8 cellular contexts compared by ENCODE assay signal in the genomic region with DNA sequence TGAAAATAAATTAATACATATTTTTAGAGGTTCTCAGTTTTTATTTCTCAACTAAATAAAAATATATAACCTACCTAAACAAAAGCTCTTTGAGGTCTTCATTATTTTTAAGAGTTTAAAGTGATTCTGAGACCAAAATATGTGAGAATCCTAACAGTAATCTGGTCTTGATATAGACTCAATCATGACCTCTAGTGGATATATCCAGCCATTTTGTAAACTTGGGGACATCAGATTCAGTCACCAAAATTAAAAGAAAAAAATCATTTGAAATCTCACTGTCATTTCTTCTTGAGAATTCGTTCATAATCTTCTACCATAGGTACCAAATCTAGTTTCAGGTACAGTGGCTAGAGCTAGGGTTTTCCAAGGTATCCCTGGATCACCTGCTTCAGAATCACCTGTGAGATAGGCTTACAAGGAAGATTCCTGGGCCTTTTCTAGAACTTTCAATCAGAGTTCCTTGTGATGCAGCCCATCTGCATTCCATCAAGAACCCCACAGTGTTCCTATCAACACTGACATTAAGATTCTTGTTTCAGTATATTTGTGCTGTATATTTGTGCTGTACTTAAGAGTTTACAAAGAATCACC.
DNase-seq lines count a peak whose midpoint lies in the region; ATAC-seq and TF ChIP-seq lines count a peak whose summit lies in the region.

No MANE protein-coding gene starts in this region.

- POLR2A ChIA-PET in AG04449 (lab: Yijun Ruan, JAX), result no interaction called here

- intact Hi-C loops in esophagus squamous epithelium (cut with DNase I), result loop anchor here (10.0 kb wide), 1 partner anchor 852 kb away; no protein-coding TSS in a partner anchor

- no peak for TF ChIP-seq POLR2A in esophagus squamous epithelium (IDR thresholded peaks at IDR 0.05)

- ATAC-seq in GM21423 (IDR thresholded peaks at IDR 0.05; ENCODE audit: unreplicated experiment), result peak; percentile 0
- ATAC-seq in RWPE2 (ENCODE audit: low read depth), result no peak
- no peak for ATAC-seq in GM18517 (IDR thresholded peaks at IDR 0.05; ENCODE audit: unreplicated experiment)
- no peak for ATAC-seq in HG02938 (IDR thresholded peaks at IDR 0.05; ENCODE audit: unreplicated experiment)

- DNase-seq in AG04449 (ENCODE audit: low read depth, low spot score), result no peak
- DNase-seq in RWPE2 (ENCODE audit: low spot score), result no peak
- DNase-seq in iPS-NIHi11 (ENCODE audit: low spot score), result peak; percentile 26
- no peak for DNase-seq in esophagus squamous epithelium (lab: John Stamatoyannopoulos, UW)
- no peak for DNase-seq in UCSD-AML1 (lab: John Stamatoyannopoulos, UW; ENCODE audit: unreplicated experiment)

- H3K27ac ChIP-seq in RWPE2 (ENCODE audit: poor library complexity, severe bottlenecking) (peak overlapping the region; percentile 58), esophagus squamous epithelium (no peak overlapping the region)

- CTCF ChIA-PET in AG04449 (lab: Yijun Ruan, JAX), result interaction anchor here (0.6 to 5.3 kb wide), 34 partner anchors 9 to 1209 kb away, joined by 3 to 101 read pairs (median 4); no protein-coding TSS in a partner anchor

- H3K9me3 ChIP-seq in RWPE2 (ENCODE audit: severe bottlenecking), result no peaks in the 10 kb centered on the region
- H3K9me3 ChIP-seq in esophagus squamous epithelium, result no peaks in the 10 kb centered on the region

- no peak overlapping the region for H3K4me3 ChIP-seq in AG04449 (ENCODE audit: low read depth, low read length)
- H3K4me3 ChIP-seq in RWPE2 (ENCODE audit: severe bottlenecking), result no peak overlapping the region
- H3K4me3 ChIP-seq in esophagus squamous epithelium, result no peak overlapping the region

- H3K4me1 ChIP-seq in RWPE2 (ENCODE audit: insufficient read depth, poor library complexity, severe bottlenecking) (peaks cover 23% of the 10 kb centered on the region), esophagus squamous epithelium (peaks cover 0 to 6% (median 0%) of the 10 kb centered on the region in 3 donors)

- WGBS in esophagus squamous epithelium, 2 donors, result 10 to 15% methylated on average over 1 of the region's 1 CpG

- peak; percentile 44 for TF ChIP-seq CTCF in AG04449 (IDR thresholded peaks at IDR 0.05; ENCODE audit: insufficient read depth, low read length, missing control alignments)
- TF ChIP-seq CTCF in RWPE2 (IDR thresholded peaks at IDR 0.05; ENCODE audit: poor library complexity, severe bottlenecking), result peak; percentile 80
- peak in 3 of 6 experiments; percentile 12 to 48 (median 27) for TF ChIP-seq CTCF in esophagus squamous epithelium (IDR thresholded peaks at IDR 0.05)

- H3K27me3 ChIP-seq in RWPE2 (ENCODE audit: insufficient read depth, poor library complexity, severe bottlenecking), result no peaks in the 10 kb centered on the region
- H3K27me3 ChIP-seq in esophagus squamous epithelium, result no peaks in the 10 kb centered on the region

- H3K36me3 ChIP-seq in RWPE2 (ENCODE audit: low read depth) (no peaks in the 10 kb centered on the region), esophagus squamous epithelium (no peaks in the 10 kb centered on the region)
